In the genomic region with DNA sequence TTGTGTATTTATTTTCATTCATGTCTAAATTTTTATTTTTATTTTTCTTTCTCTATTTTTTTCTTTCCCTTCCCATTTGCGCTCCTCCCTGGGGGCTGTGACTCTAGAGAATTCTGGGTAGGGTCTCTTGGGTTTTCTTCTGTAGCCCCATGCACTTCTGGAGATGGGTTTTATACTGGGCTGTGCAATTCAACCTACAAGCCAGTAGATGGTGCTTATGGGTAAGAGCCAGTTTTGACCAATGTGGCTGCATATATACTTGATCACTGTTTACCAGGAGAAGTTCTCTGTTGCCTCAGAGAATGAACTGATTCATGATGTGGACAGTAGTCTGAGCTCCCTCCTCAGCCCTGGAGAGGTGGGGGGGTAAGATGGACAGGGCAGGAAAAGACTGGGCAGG, we compare ENCODE assay signal across 19 cellular contexts.
DNase-seq lines count a peak whose midpoint lies in the region; ATAC-seq and TF ChIP-seq lines count a peak whose summit lies in the region.
"Had no signal": no experiment of that assay in that cellular context is flagged by ENCODE, and none has a peak within 500 bp of the region (broad histone marks: within the 10 kb centered on the region; RNA-seq: fewer than 3 reads in every experiment).

No MANE protein-coding gene starts in this region.

- POLR2A ChIA-PET in A673 (lab: Charles Lee; ENCODE audit: low non-redundant PET), result no interaction called here

- TF ChIP-seq CTCF in A673 (conservative IDR thresholded peaks at IDR 0.05; ENCODE audit: low read depth, low read length) (0 out of 2 replicates have a peak, but pooled peaks have one; percentile 14), NB4 (IDR thresholded peaks at IDR 0.05; ENCODE audit: low read depth, low read length) (peak; percentile 3), chondrocyte (IDR thresholded peaks at IDR 0.05) (peak; percentile 41)

- no peaks in the 10 kb centered on the region for H3K4me1 ChIP-seq in A673 (ENCODE audit: insufficient read depth, low read length, poor library complexity, severe bottlenecking)
- H3K4me1 ChIP-seq: stomach had no signal

- no peak for TF ChIP-seq POLR2A in NB4 (IDR thresholded peaks at IDR 0.05; ENCODE audit: extremely low read depth, insufficient read length)

- peaks cover 40% of the 10 kb centered on the region for H3K9me3 Mint-ChIP-seq in chondrocyte (ENCODE audit: low read depth)
- H3K9me3 Mint-ChIP-seq: effector memory CD8-positive, alpha-beta T cell; memory B cell had no signal

- no peak overlapping the region for H3K4me3 Mint-ChIP-seq in chondrocyte (ENCODE audit: unreplicated experiment)
- H3K4me3 Mint-ChIP-seq: effector memory CD8-positive, alpha-beta T cell; memory B cell; naive B cell had no signal

- H3K36me3 ChIP-seq in A673 (ENCODE audit: insufficient read depth, low read length, poor library complexity, severe bottlenecking), result no peaks in the 10 kb centered on the region
- H3K36me3 ChIP-seq: stomach had no signal

- H3K27me3 Mint-ChIP-seq in chondrocyte (ENCODE audit: low read depth), result no peaks in the 10 kb centered on the region
- H3K27me3 Mint-ChIP-seq: effector memory CD8-positive, alpha-beta T cell; memory B cell; naive B cell had no signal

- no peak overlapping the region for H3K27ac ChIP-seq in A673 (ENCODE audit: low read depth, low read length, poor library complexity, severe bottlenecking)
- H3K27ac ChIP-seq: hepatocyte, RWPE1, stomach had no signal

- ATAC-seq in GM21737 (IDR thresholded peaks at IDR 0.05; ENCODE audit: unreplicated experiment) (no peak), GM21619 (IDR thresholded peaks at IDR 0.05; ENCODE audit: unreplicated experiment) (no peak)
- ATAC-seq: effector memory CD8-positive, alpha-beta T cell had no signal

- no peaks in the 10 kb centered on the region for H3K4me1 Mint-ChIP-seq in chondrocyte (ENCODE audit: low read depth)
- H3K4me1 Mint-ChIP-seq: memory B cell, naive B cell had no signal

- intact Hi-C loops in A673 (cut with micrococcal nuclease; ENCODE audit: unreplicated experiment), result no loop called here

- no peak for DNase-seq in A673 (ENCODE audit: low spot score)
- DNase-seq in DMS53 treated with DMSO at 0.1 percent for 48 hours (lab: John Stamatoyannopoulos, UW; ENCODE audit: unreplicated experiment), result peak; percentile 3
- peak; percentile 1 for DNase-seq in NB4 (ENCODE audit: low read depth)
- DNase-seq in chondrocyte (ENCODE audit: low spot score), result no peak
- no peak for DNase-seq in activated CD4-positive, alpha-beta T cell treated with anti-CD3 and anti-CD28 coated beads for 1 hour
- no peak for DNase-seq in RPMI8226
- DNase-seq: amygdala; cerebellar nuclear complex; effector memory CD8-positive, alpha-beta T cell; naive B cell; NCI-H2029 treated with DMSO at 0.1 percent for 48 hours; NCI-H526 treated with DMSO at 0.1 percent for 48 hours; stimulated activated CD4-positive, alpha-beta T cell treated with anti-CD3 and anti-CD28 coated beads, Interleukin-2, amount 100 ng/mL, for 48 hours; stomach had no signal

- BruUV-seq in A673 (replicated peaks; lab: Mats Ljungman, UMichigan), result no TSS peak

- H3K9me3 ChIP-seq in A673 (ENCODE audit: low read depth, low read length, poor library complexity, severe bottlenecking), result peaks cover 14% of the 10 kb centered on the region

- H3K4me3 ChIP-seq in A673 (ENCODE audit: low read depth, low read length, poor library complexity, severe bottlenecking), result no peak overlapping the region
- no peak overlapping the region for H3K4me3 ChIP-seq in NB4 (ENCODE audit: low read depth, low read length)
- H3K4me3 ChIP-seq: hepatocyte, stomach had no signal

- no peak overlapping the region for H3K27ac Mint-ChIP-seq in chondrocyte (ENCODE audit: unreplicated experiment)
- H3K27ac Mint-ChIP-seq: effector memory CD8-positive, alpha-beta T cell; memory B cell; naive B cell had no signal

- no peaks in the 10 kb centered on the region for H3K36me3 Mint-ChIP-seq in chondrocyte (ENCODE audit: low read depth)
- H3K36me3 Mint-ChIP-seq: memory B cell, naive B cell had no signal

- CTCF ChIA-PET in A673 (lab: Charles Lee), result no interaction called here

- no peaks in the 10 kb centered on the region for H3K27me3 ChIP-seq in A673 (replicated peaks; ENCODE audit: insufficient read depth, low read depth, low read length, poor library complexity)
- H3K27me3 ChIP-seq: hepatocyte, stomach had no signal

Comparison
In these comparisons a context has a peak if more than half of its experiments do, and no peak if none do; other contexts are left out.
1. DNase-seq: peak in DMS53 treated with DMSO at 0.1 percent for 48 hours (single experiment) and NB4 (single experiment); none in A673 (single experiment), chondrocyte (single experiment), activated CD4-positive, alpha-beta T cell treated with anti-CD3 and anti-CD28 coated beads for 1 hour (single experiment) and RPMI8226 (single experiment).
2. Peak in every context shown above with its lines, with median percentiles within 50 percentile points of each other: CTCF ChIP-seq.